17 cellular contexts compared by ENCODE assay signal in the genomic region with DNA sequence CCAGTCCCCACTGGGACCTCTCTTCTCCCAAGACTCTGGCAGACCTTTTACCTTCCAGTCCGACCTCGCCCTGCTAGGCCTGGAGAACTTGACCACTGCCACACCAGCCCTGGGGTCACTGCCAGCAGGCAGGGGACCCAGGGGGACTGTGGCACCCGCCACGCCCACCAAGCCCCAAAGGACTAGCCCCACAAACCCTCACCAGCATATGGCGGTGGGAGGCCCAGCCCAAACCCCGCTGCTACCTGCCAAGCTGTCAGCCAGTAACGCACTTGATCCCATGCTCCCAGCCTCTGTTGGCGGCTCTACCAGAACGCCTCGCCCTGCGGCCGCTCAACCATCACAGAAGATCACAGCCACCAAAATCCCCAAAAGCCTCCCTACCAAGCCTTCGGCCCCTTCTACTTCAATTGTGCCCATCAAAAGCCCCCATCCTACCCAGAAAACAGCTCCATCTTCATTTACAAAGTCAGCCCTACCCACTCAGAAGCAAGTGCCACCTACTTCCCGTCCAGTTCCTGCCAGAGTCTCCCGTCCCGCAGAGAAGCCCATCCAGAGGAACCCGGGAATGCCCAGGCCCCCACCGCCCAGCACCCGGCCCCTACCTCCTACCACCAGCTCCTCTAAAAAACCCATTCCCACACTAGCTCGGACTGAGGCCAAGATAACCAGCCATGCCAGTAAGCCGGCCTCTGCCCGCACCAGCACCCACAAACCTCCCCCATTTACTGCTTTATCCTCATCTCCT.
"Had no signal": no experiment of that assay in that cellular context is flagged by ENCODE, and none has a peak within 500 bp of the region (broad histone marks: within the 10 kb centered on the region; RNA-seq: fewer than 3 reads in every experiment).

No MANE protein-coding gene starts in this region.

- H3K36me3 ChIP-seq: adrenal gland, pancreas had no signal

- FAIRE-seq: colon, pancreas had no signal

- H3K27me3 Mint-ChIP-seq: activated CD4-positive, alpha-beta memory T cell treated with anti-CD3 and anti-CD28 coated beads, Interleukin-2, amount 10 ng/mL, durations not matched to agents 7 days and 5 days; activated naive CD4-positive, alpha-beta T cell treated with anti-CD3 and anti-CD28 coated beads, Interleukin-2, amount 50 U/mL, for 24 hours had no signal

- H3K9me3 ChIP-seq: adrenal gland, esophagus squamous epithelium, pancreas had no signal

- H3K27ac ChIP-seq: pancreas had no signal

- H3K4me3 Mint-ChIP-seq: activated CD4-positive, alpha-beta memory T cell treated with anti-CD3 and anti-CD28 coated beads, Interleukin-2, amount 10 ng/mL, durations not matched to agents 7 days and 5 days; activated naive CD4-positive, alpha-beta T cell treated with anti-CD3 and anti-CD28 coated beads, Interleukin-2, amount 50 U/mL, for 24 hours; activated T-cell treated with anti-CD3 and anti-CD28 coated beads, Interleukin-2, amount 50 U/mL, for 4 hours; T-helper 1 cell treated with Interleukin-12 subunit alpha and Interleukin-12 subunit beta and Interleukin-4 antibody, amounts not matched to agents 30 μg/mL and 1 μg/mL, for 36 hours had no signal

- ATAC-seq: activated T-cell treated with anti-CD3 and anti-CD28 coated beads, Interleukin-2, amount 50 U/mL, for 4 hours; pancreas had no signal

- H3K9me3 Mint-ChIP-seq: activated CD4-positive, alpha-beta memory T cell treated with anti-CD3 and anti-CD28 coated beads, Interleukin-2, amount 10 ng/mL, durations not matched to agents 7 days and 5 days; activated naive CD4-positive, alpha-beta T cell treated with anti-CD3 and anti-CD28 coated beads, Interleukin-2, amount 50 U/mL, for 24 hours; activated T-cell treated with anti-CD3 and anti-CD28 coated beads, Interleukin-2, amount 50 U/mL, for 4 hours; T-helper 1 cell treated with Interleukin-12 subunit alpha and Interleukin-12 subunit beta and Interleukin-4 antibody, amounts not matched to agents 30 μg/mL and 1 μg/mL, for 36 hours had no signal

- H3K27ac Mint-ChIP-seq: activated CD4-positive, alpha-beta memory T cell treated with anti-CD3 and anti-CD28 coated beads, Interleukin-2, amount 10 ng/mL, durations not matched to agents 7 days and 5 days; activated naive CD4-positive, alpha-beta T cell treated with anti-CD3 and anti-CD28 coated beads, Interleukin-2, amount 50 U/mL, for 24 hours; T-helper 1 cell treated with Interleukin-12 subunit alpha and Interleukin-12 subunit beta and Interleukin-4 antibody, amounts not matched to agents 30 μg/mL and 1 μg/mL, for 36 hours had no signal

- H3K36me3 Mint-ChIP-seq: activated naive CD4-positive, alpha-beta T cell treated with anti-CD3 and anti-CD28 coated beads, Interleukin-2, amount 50 U/mL, for 24 hours had no signal

- H3K4me3 ChIP-seq: adrenal gland, esophagus squamous epithelium, lung, pancreas had no signal

- DNase-seq: activated CD4-positive, alpha-beta memory T cell treated with anti-CD3 and anti-CD28 coated beads, Interleukin-2, amount 10 ng/mL, durations not matched to agents 7 days and 5 days; activated CD4-positive, alpha-beta T cell treated with anti-CD3 and anti-CD28 coated beads for 4 hours; activated effector memory CD4-positive, alpha-beta T cell treated with anti-CD3 and anti-CD28 coated beads, Interleukin-2, amount 50 U/mL, for 16 hours; activated T-cell treated with anti-CD3 and anti-CD28 coated beads, Interleukin-2, amount 50 U/mL, for 4 hours; adrenal gland; esophagus squamous epithelium; hippocampal formation; kidney glomerular epithelial cell; stimulated activated CD4-positive, alpha-beta T cell treated with anti-CD3 and anti-CD28 coated beads, Interleukin-15, amount 100 ng/mL, for 24 hours; stimulated activated CD4-positive, alpha-beta T cell treated with anti-CD3 and anti-CD28 coated beads, Interleukin-4, amount 100 ng/mL, for 1 hour; stimulated activated naive CD4-positive, alpha-beta T cell; trophoblast cell had no signal

- H3K27me3 ChIP-seq: adrenal gland, esophagus squamous epithelium, pancreas had no signal

- H3K4me1 Mint-ChIP-seq: activated CD4-positive, alpha-beta memory T cell treated with anti-CD3 and anti-CD28 coated beads, Interleukin-2, amount 10 ng/mL, durations not matched to agents 7 days and 5 days; activated naive CD4-positive, alpha-beta T cell treated with anti-CD3 and anti-CD28 coated beads, Interleukin-2, amount 50 U/mL, for 24 hours had no signal
